Comparison of ENCODE assay signal across 20 cellular contexts in the genomic region with DNA sequence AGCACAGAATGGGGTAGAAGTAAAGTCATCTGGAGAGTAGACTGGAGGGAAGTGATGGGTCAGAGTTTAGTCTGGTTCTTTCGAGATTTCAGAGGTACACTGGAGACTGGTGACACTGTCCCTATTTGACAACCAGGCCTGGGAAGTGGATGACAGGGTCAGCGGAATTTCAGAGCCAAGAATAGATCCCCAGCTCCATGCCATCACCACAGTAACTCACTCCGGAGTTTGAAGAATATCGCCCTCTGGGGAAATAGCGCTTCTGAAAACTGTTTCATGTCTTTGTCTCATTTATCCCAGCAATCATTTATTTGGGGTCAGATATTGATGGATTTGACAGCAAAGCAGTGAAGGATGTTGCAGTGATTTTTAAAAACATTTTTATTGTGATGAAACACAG. TPM values are rescaled to one million over a fixed set of nuclear protein-coding genes. Genes with fewer than 3 reads are reported as not detected.
"Had no signal": no experiment of that assay in that cellular context is flagged by ENCODE, and none has a peak within 500 bp of the region (broad histone marks: within the 10 kb centered on the region; RNA-seq: fewer than 3 reads in every experiment).

No MANE protein-coding gene starts in this region.

- H3K4me3 Mint-ChIP-seq: activated naive CD8-positive, alpha-beta T cell treated with anti-CD3 and anti-CD28 coated beads, Interleukin-2, amount 50 U/mL, for 24 hours; activated T-helper 1 cell treated with anti-CD3 and anti-CD28 coated beads, Interleukin-12 subunit alpha, Interleukin-12 subunit beta, Interleukin-2, Interleukin-4 antibody, amounts not matched to agents 30 ng/mL and 10 ng/mL and 1 ng/mL, durations not matched to agents 14 hours and 24 hours and 36 hours; naive thymus-derived CD4-positive, alpha-beta T cell; stimulated activated naive B cell treated with anti-CD40 and anti-IgM and Interleukin-4, amounts not matched to agents 10 μg/mL and 1 μg/mL and 100 μg/mL, for 72 hours; T-cell had no signal

- H3K9me3 Mint-ChIP-seq: activated naive CD8-positive, alpha-beta T cell treated with anti-CD3 and anti-CD28 coated beads, Interleukin-2, amount 50 U/mL, for 24 hours; activated T-helper 1 cell treated with anti-CD3 and anti-CD28 coated beads, Interleukin-12 subunit alpha, Interleukin-12 subunit beta, Interleukin-2, Interleukin-4 antibody, amounts not matched to agents 30 ng/mL and 10 ng/mL and 1 ng/mL, durations not matched to agents 14 hours and 24 hours and 36 hours; T-cell had no signal

- H3K27ac Mint-ChIP-seq: activated naive CD8-positive, alpha-beta T cell treated with anti-CD3 and anti-CD28 coated beads, Interleukin-2, amount 50 U/mL, for 24 hours; activated T-helper 1 cell treated with anti-CD3 and anti-CD28 coated beads, Interleukin-12 subunit alpha, Interleukin-12 subunit beta, Interleukin-2, Interleukin-4 antibody, amounts not matched to agents 30 ng/mL and 10 ng/mL and 1 ng/mL, durations not matched to agents 14 hours and 24 hours and 36 hours; naive thymus-derived CD4-positive, alpha-beta T cell; stimulated activated naive B cell treated with anti-CD40 and anti-IgM and Interleukin-4, amounts not matched to agents 10 μg/mL and 1 μg/mL and 100 μg/mL, for 72 hours; T-cell had no signal

- H3K4me3 ChIP-seq: ascending aorta, breast epithelium, esophagus muscularis mucosa, lower lobe of right lung, ovary, skin epidermis, suprapubic skin, upper lobe of left lung had no signal

- H3K9me3 ChIP-seq: ascending aorta, breast epithelium, esophagus muscularis mucosa, lower lobe of right lung, ovary, suprapubic skin, upper lobe of left lung had no signal

- ATAC-seq: activated naive CD8-positive, alpha-beta T cell treated with anti-CD3 and anti-CD28 coated beads, Interleukin-2, amount 50 U/mL, for 24 hours; lower lobe of right lung; naive thymus-derived CD4-positive, alpha-beta T cell; stimulated activated naive B cell treated with anti-CD40 and anti-IgM and Interleukin-4, amounts not matched to agents 10 μg/mL and 1 μg/mL and 100 μg/mL, for 72 hours; T-cell had no signal

- DNase-seq: activated CD4-positive, alpha-beta T cell treated with anti-CD3 and anti-CD28 coated beads, Interleukin-2, amount 50 U/mL, for 1 hour; activated CD8-positive, alpha-beta memory T cell treated with anti-CD3 and anti-CD28 coated beads for 24 hours; activated naive CD4-positive, alpha-beta T cell; activated naive CD8-positive, alpha-beta T cell treated with anti-CD3 and anti-CD28 coated beads, Interleukin-2, amount 50 U/mL, for 24 hours; kidney glomerular epithelial cell; lower lobe of right lung; naive thymus-derived CD4-positive, alpha-beta T cell; ovary; stimulated activated CD4-positive, alpha-beta T cell treated with anti-CD3 and anti-CD28 coated beads, Interleukin-15, amount 100 ng/mL, for 24 hours; stimulated activated CD4-positive, alpha-beta T cell treated with anti-CD3 and anti-CD28 coated beads, Interleukin-4, amount 100 ng/mL, for 1 hour; stimulated activated naive B cell treated with anti-CD40 and anti-IgM and Interleukin-4, amounts not matched to agents 10 μg/mL and 1 μg/mL and 100 μg/mL, for 72 hours; T-cell; T-helper 9 cell; upper lobe of left lung had no signal

- H3K4me1 Mint-ChIP-seq: activated naive CD8-positive, alpha-beta T cell treated with anti-CD3 and anti-CD28 coated beads, Interleukin-2, amount 50 U/mL, for 24 hours; naive thymus-derived CD4-positive, alpha-beta T cell; stimulated activated naive B cell treated with anti-CD40 and anti-IgM and Interleukin-4, amounts not matched to agents 10 μg/mL and 1 μg/mL and 100 μg/mL, for 72 hours; T-cell had no signal

- H3K4me1 ChIP-seq: ascending aorta, breast epithelium, suprapubic skin, upper lobe of left lung had no signal

- H3K36me3 Mint-ChIP-seq: naive thymus-derived CD4-positive, alpha-beta T cell; stimulated activated naive B cell treated with anti-CD40 and anti-IgM and Interleukin-4, amounts not matched to agents 10 μg/mL and 1 μg/mL and 100 μg/mL, for 72 hours; T-cell had no signal

- H3K27me3 ChIP-seq: ascending aorta, breast epithelium, esophagus muscularis mucosa, ovary, upper lobe of left lung had no signal

- H3K36me3 ChIP-seq: ascending aorta, breast epithelium, esophagus muscularis mucosa, lower lobe of right lung, ovary, suprapubic skin, upper lobe of left lung had no signal

- H3K27ac ChIP-seq: ascending aorta, breast epithelium, esophagus muscularis mucosa, lower lobe of right lung, ovary, skin epidermis, suprapubic skin, upper lobe of left lung had no signal

RNA-seq across cellular contexts. Expression of gene NFASC, which starts 7.6 kb away (rescaled TPM):
- polyA plus RNA-seq: naive thymus-derived CD4-positive, alpha-beta T cell had no signal
